In the genomic region with DNA sequence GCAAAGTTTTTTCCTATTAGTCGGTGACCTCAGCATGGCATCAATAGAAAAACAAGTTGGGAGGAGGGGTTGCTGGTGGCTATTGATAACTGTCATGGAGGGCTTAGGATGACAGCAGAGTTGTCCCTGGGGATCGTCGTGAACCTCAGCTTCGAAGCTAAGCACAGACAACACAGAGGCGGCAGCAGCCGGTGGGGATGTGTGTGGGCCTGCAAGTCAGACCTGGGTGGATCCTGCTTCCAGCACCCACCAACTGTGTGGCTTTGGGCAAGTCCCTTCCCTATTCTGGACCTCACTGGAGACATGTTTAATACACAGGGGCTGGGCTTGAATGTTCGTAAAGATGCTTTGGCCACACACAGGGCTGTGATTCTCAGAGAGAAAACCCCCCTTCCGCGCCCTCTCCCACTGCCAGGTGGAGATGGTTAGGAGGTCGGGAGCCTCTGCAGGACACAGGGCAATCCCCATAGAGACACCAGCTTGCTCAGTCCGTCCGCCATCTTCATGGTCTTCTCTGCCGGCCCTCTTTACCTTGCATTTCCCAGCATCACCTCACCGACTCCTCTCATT, we compare ENCODE assay signal across 30 cellular contexts.
"Had no signal": no experiment of that assay in that cellular context is flagged by ENCODE, and none has a peak within 500 bp of the region (broad histone marks: within the 10 kb centered on the region; RNA-seq: fewer than 3 reads in every experiment).

No MANE protein-coding gene starts in this region.

- H3K4me1 ChIP-seq: ascending aorta, esophagus squamous epithelium, gastroesophageal sphincter had no signal

- H3K4me3 ChIP-seq: ascending aorta, esophagus squamous epithelium, gastroesophageal sphincter had no signal

- H3K9me3 Mint-ChIP-seq: effector memory CD8-positive, alpha-beta T cell had no signal

- ATAC-seq: activated CD4-positive, CD25-positive, alpha-beta regulatory T cell treated with anti-CD3 and anti-CD28 coated beads, Interleukin-2, amount 50 U/mL, for 24 hours; activated naive CD4-positive, alpha-beta T cell treated with anti-CD3 and anti-CD28 coated beads, Interleukin-2, amount 50 U/mL, for 72 hours; activated T-cell treated with anti-CD3 and anti-CD28 coated beads, Interleukin-2, amount 50 U/mL, for 72 hours; effector memory CD8-positive, alpha-beta T cell; gastroesophageal sphincter; T-helper 17 cell had no signal

- H3K36me3 Mint-ChIP-seq: activated naive CD4-positive, alpha-beta T cell treated with anti-CD3 and anti-CD28 coated beads, Interleukin-2, amount 10 ng/mL, durations not matched to agents 7 days and 5 days; activated naive CD8-positive, alpha-beta T cell treated with anti-CD3 and anti-CD28 coated beads, Interleukin-2, amount 10 ng/mL, durations not matched to agents 7 days and 5 days; brain had no signal

- H3K4me3 Mint-ChIP-seq: activated B cell treated with CpG ODN at 0.5 μM for 24 hours; activated CD4-positive, alpha-beta memory T cell treated with anti-CD3 and anti-CD28 coated beads, Interleukin-2, amount 10 ng/mL, durations not matched to agents 7 days and 5 days; activated naive CD4-positive, alpha-beta T cell treated with anti-CD3 and anti-CD28 coated beads, Interleukin-2, amount 10 ng/mL, durations not matched to agents 7 days and 5 days; activated naive CD8-positive, alpha-beta T cell treated with anti-CD3 and anti-CD28 coated beads, Interleukin-2, amount 10 ng/mL, durations not matched to agents 7 days and 5 days; activated T-cell treated with anti-CD3 and anti-CD28 coated beads, Interleukin-2, amount 50 U/mL, for 24 hours; activated T-cell treated with anti-CD3 and anti-CD28 coated beads, Interleukin-2, amount 50 U/mL, for 72 hours; brain; effector memory CD8-positive, alpha-beta T cell; T-helper 17 cell; T-helper 2 cell treated with Interferon-gamma antibody and Interleukin-4, amounts not matched to agents 5 μg/mL and 100 μg/mL, for 36 hours had no signal

- H3K27me3 ChIP-seq: ascending aorta, gastroesophageal sphincter had no signal

- DNase-seq: activated B cell treated with CpG ODN at 0.5 μM for 24 hours; activated CD4-positive, alpha-beta memory T cell treated with anti-CD3 and anti-CD28 coated beads, Interleukin-2, amount 10 ng/mL, durations not matched to agents 7 days and 5 days; activated CD4-positive, alpha-beta T cell treated with anti-CD3 and anti-CD28 coated beads for 48 hours; activated CD4-positive, alpha-beta T cell treated with anti-CD3 and anti-CD28 coated beads, Interleukin-2, amount 50 U/mL, for 4 hours; activated CD8-positive, alpha-beta memory T cell treated with anti-CD3 and anti-CD28 coated beads, Interleukin-2, amount 50 U/mL, for 48 hours; activated gamma-delta T cell; activated naive CD4-positive, alpha-beta T cell; activated naive CD4-positive, alpha-beta T cell treated with anti-CD3 and anti-CD28 coated beads, Interleukin-2, amount 10 ng/mL, durations not matched to agents 7 days and 5 days; activated naive CD8-positive, alpha-beta T cell treated with anti-CD3 and anti-CD28 coated beads, Interleukin-2, amount 10 ng/mL, durations not matched to agents 7 days and 5 days; activated T-cell treated with anti-CD3 and anti-CD28 coated beads for 4 hours; activated T-cell treated with anti-CD3 and anti-CD28 coated beads, Interleukin-2, amount 50 U/mL, for 24 hours; activated T-cell treated with anti-CD3 and anti-CD28 coated beads, Interleukin-2, amount 50 U/mL, for 72 hours; caudate nucleus; cortex of kidney; dermis blood vessel endothelial cell; effector CD4-positive, alpha-beta T cell; effector memory CD8-positive, alpha-beta T cell; erythroblast; esophagus squamous epithelium; foreskin melanocyte; T-helper 1 cell; T-helper 17 cell; T1000; WERI-Rb-1 had no signal

- H3K9me3 ChIP-seq: ascending aorta had no signal

- H3K27ac Mint-ChIP-seq: activated B cell treated with CpG ODN at 0.5 μM for 24 hours; activated CD4-positive, alpha-beta memory T cell treated with anti-CD3 and anti-CD28 coated beads, Interleukin-2, amount 10 ng/mL, durations not matched to agents 7 days and 5 days; activated naive CD4-positive, alpha-beta T cell treated with anti-CD3 and anti-CD28 coated beads, Interleukin-2, amount 10 ng/mL, durations not matched to agents 7 days and 5 days; activated naive CD8-positive, alpha-beta T cell treated with anti-CD3 and anti-CD28 coated beads, Interleukin-2, amount 10 ng/mL, durations not matched to agents 7 days and 5 days; activated T-cell treated with anti-CD3 and anti-CD28 coated beads, Interleukin-2, amount 50 U/mL, for 24 hours; activated T-cell treated with anti-CD3 and anti-CD28 coated beads, Interleukin-2, amount 50 U/mL, for 72 hours; brain; effector memory CD8-positive, alpha-beta T cell; T-helper 17 cell; T-helper 2 cell treated with Interferon-gamma antibody and Interleukin-4, amounts not matched to agents 5 μg/mL and 100 μg/mL, for 36 hours had no signal

- H3K36me3 ChIP-seq: ascending aorta, esophagus squamous epithelium, gastroesophageal sphincter, WERI-Rb-1 had no signal

- H3K4me1 Mint-ChIP-seq: activated B cell treated with CpG ODN at 0.5 μM for 24 hours; activated CD4-positive, alpha-beta memory T cell treated with anti-CD3 and anti-CD28 coated beads, Interleukin-2, amount 10 ng/mL, durations not matched to agents 7 days and 5 days; activated naive CD4-positive, alpha-beta T cell treated with anti-CD3 and anti-CD28 coated beads, Interleukin-2, amount 10 ng/mL, durations not matched to agents 7 days and 5 days; activated naive CD8-positive, alpha-beta T cell treated with anti-CD3 and anti-CD28 coated beads, Interleukin-2, amount 10 ng/mL, durations not matched to agents 7 days and 5 days had no signal

- H3K27ac ChIP-seq: ascending aorta, esophagus squamous epithelium, gastroesophageal sphincter, WERI-Rb-1 had no signal
